ENCODE assay signal across 8 cellular contexts in genomic region chr14:105351920-105352871, GRCh38. TPM values are rescaled to one million over a fixed set of nuclear protein-coding genes. Genes with fewer than 3 reads are reported as not detected.
DNase-seq lines count a peak whose midpoint lies in the region; ATAC-seq and TF ChIP-seq lines count a peak whose summit lies in the region.

No MANE protein-coding gene starts in this region.

- H3K4me3 Mint-ChIP-seq in activated CD4-positive, alpha-beta T cell treated with anti-CD3 and anti-CD28 coated beads, Interleukin-2, amount 10 ng/mL, durations not matched to agents 7 days and 5 days: no peak overlapping the region

- DNase-seq in GF-D8 (lab: John Stamatoyannopoulos, UW) (peak; percentile 54), NCI-H526 treated with DMSO at 0.1 percent for 48 hours (lab: John Stamatoyannopoulos, UW) (peak; percentile 72), dedifferentiated amniotic fluid mesenchymal stem cell (ENCODE audit: extremely low spot score) (peak; percentile 75)
- DNase-seq in activated CD4-positive, alpha-beta T cell treated with anti-CD3 and anti-CD28 coated beads, Interleukin-2, amount 10 ng/mL, durations not matched to agents 7 days and 5 days: peak; percentile 94
- peak; percentile 69 to 83 (median 77) for DNase-seq in stimulated activated CD4-positive, alpha-beta T cell treated with anti-CD3 and anti-CD28 coated beads, TNF-alpha, amount 100 ng/mL, for 1 hour (ENCODE audit: low read depth in 3 of 3, low spot score in 1 of 3)

- H3K4me1 Mint-ChIP-seq in activated CD4-positive, alpha-beta T cell treated with anti-CD3 and anti-CD28 coated beads, Interleukin-2, amount 10 ng/mL, durations not matched to agents 7 days and 5 days: peaks cover 3% of the 10 kb centered on the region

- CTCF ChIA-PET in activated CD4-positive, alpha-beta T cell treated with anti-CD3 and anti-CD28 coated beads, Interleukin-2, amount 10 ng/mL, durations not matched to agents 7 days and 5 days (lab: Charles Lee): interaction anchor here (0.6 to 1.4 kb wide), 15 partner anchors 8 to 261 kb away, joined by 3 to 12 read pairs (median 4); no protein-coding TSS in a partner anchor

- H3K27me3 Mint-ChIP-seq in activated CD4-positive, alpha-beta T cell treated with anti-CD3 and anti-CD28 coated beads, Interleukin-2, amount 10 ng/mL, durations not matched to agents 7 days and 5 days: no peaks in the 10 kb centered on the region

- TF ChIP-seq CTCF in liver (IDR thresholded peaks at IDR 0.05; ENCODE audit: low read depth, low read length, missing input control): peak; percentile 92

- WGBS in liver: 55% methylated on average over 27 of the region's 27 CpGs

- TF ChIP-seq RAD21 in liver (IDR thresholded peaks at IDR 0.05): peak; percentile 98 to 99

- peak overlapping the region; percentile 9 to 46 for H3K27ac ChIP-seq in liver (ENCODE audit: low read depth in 1 of 2, low read length in 2 of 2)

- no peaks in the 10 kb centered on the region for H3K36me3 Mint-ChIP-seq in activated CD4-positive, alpha-beta T cell treated with anti-CD3 and anti-CD28 coated beads, Interleukin-2, amount 10 ng/mL, durations not matched to agents 7 days and 5 days (ENCODE audit: low read depth)

- no peaks in the 10 kb centered on the region for H3K9me3 ChIP-seq in liver (ENCODE audit: control insufficient read depth in 4 of 4, low read length in 3 of 4)

- POLR2A ChIA-PET in activated CD4-positive, alpha-beta T cell treated with anti-CD3 and anti-CD28 coated beads, Interleukin-2, amount 10 ng/mL, durations not matched to agents 7 days and 5 days (lab: Charles Lee): no interaction called here

- no peaks in the 10 kb centered on the region for H3K27me3 ChIP-seq in liver (ENCODE audit: control insufficient read depth in 4 of 4, insufficient read depth in 4 of 4, low read length in 3 of 4)

- peak overlapping the region; percentile 66 for H3K27ac Mint-ChIP-seq in activated CD4-positive, alpha-beta T cell treated with anti-CD3 and anti-CD28 coated beads, Interleukin-2, amount 10 ng/mL, durations not matched to agents 7 days and 5 days

- no peak overlapping the region for H3K4me3 ChIP-seq in liver (ENCODE audit: low read depth in 1 of 3, low read length in 3 of 3)

- peak; percentile 59 for ATAC-seq in HG03457 (IDR thresholded peaks at IDR 0.05; ENCODE audit: unreplicated experiment)
- no peak for ATAC-seq in GM19324 (IDR thresholded peaks at IDR 0.05; ENCODE audit: low FRiP score, unreplicated experiment)

- peaks cover 0 to 3% (median under 1%) of the 10 kb centered on the region in 4 donors for H3K36me3 ChIP-seq in liver (ENCODE audit: control insufficient read depth in 4 of 4, insufficient read depth in 3 of 4, low read depth in 1 of 4, low read length in 3 of 4)

- H3K9me3 Mint-ChIP-seq in activated CD4-positive, alpha-beta T cell treated with anti-CD3 and anti-CD28 coated beads, Interleukin-2, amount 10 ng/mL, durations not matched to agents 7 days and 5 days: no peaks in the 10 kb centered on the region

- H3K4me1 ChIP-seq in liver (ENCODE audit: control insufficient read depth in 4 of 4, insufficient read depth in 4 of 4, low read length in 3 of 4): peaks cover 0 to 13% (median 2%) of the 10 kb centered on the region in 4 donors

- peak overlapping the region in 1 of 2 donors; percentile 27 for H3K9ac ChIP-seq in liver (ENCODE audit: low read depth in 1 of 2, low read length in 2 of 2)

TF ChIP-seq in liver, 16 proteins besides CTCF, POLR2A, EP300 and RAD21:
- TF ChIP-seq SP1 (IDR thresholded peaks at IDR 0.05) (peak; percentile 8), FOXA2 (IDR thresholded peaks at IDR 0.05) (no peak), ZBTB33 (IDR thresholded peaks at IDR 0.05) (no peak), NR2F2 (IDR thresholded peaks at IDR 0.05) (peak; percentile 11), TAF1 (conservative IDR thresholded peaks at IDR 0.05) (no peak), RXRA (IDR thresholded peaks at IDR 0.05) (peak; percentile 49 to 51), YY1 (IDR thresholded peaks at IDR 0.05) (no peak), GABPA (IDR thresholded peaks at IDR 0.05 in 1 of 2, conservative IDR thresholded peaks at IDR 0.05 in 1 of 2) (no peak), FOXA1 (IDR thresholded peaks at IDR 0.05) (no peak), ATF3 (IDR thresholded peaks at IDR 0.05) (no peak), HNF4A (conservative IDR thresholded peaks at IDR 0.05) (peak in 1 of 2 donors; percentile 47), EGR1 (IDR thresholded peaks at IDR 0.05; ENCODE audit: low read depth in 2 of 2) (no peak), MAX (IDR thresholded peaks at IDR 0.05) (no peak), HNF4G (IDR thresholded peaks at IDR 0.05) (no peak), JUND (IDR thresholded peaks at IDR 0.05) (no peak)
- TF ChIP-seq, protein P1, sequence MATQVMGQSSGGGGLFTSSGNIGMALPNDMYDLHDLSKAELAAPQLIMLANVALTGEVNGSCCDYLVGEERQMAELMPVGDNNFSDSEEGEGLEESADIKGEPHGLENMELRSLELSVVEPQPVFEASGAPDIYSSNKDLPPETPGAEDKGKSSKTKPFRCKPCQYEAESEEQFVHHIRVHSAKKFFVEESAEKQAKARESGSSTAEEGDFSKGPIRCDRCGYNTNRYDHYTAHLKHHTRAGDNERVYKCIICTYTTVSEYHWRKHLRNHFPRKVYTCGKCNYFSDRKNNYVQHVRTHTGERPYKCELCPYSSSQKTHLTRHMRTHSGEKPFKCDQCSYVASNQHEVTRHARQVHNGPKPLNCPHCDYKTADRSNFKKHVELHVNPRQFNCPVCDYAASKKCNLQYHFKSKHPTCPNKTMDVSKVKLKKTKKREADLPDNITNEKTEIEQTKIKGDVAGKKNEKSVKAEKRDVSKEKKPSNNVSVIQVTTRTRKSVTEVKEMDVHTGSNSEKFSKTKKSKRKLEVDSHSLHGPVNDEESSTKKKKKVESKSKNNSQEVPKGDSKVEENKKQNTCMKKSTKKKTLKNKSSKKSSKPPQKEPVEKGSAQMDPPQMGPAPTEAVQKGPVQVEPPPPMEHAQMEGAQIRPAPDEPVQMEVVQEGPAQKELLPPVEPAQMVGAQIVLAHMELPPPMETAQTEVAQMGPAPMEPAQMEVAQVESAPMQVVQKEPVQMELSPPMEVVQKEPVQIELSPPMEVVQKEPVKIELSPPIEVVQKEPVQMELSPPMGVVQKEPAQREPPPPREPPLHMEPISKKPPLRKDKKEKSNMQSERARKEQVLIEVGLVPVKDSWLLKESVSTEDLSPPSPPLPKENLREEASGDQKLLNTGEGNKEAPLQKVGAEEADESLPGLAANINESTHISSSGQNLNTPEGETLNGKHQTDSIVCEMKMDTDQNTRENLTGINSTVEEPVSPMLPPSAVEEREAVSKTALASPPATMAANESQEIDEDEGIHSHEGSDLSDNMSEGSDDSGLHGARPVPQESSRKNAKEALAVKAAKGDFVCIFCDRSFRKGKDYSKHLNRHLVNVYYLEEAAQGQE (IDR thresholded peaks at IDR 0.05): no peak

RNA-seq across cellular contexts. Expression of gene PACS2, which starts 37.6 kb away (rescaled TPM):
- 10 to 100 TPM; 43.3 to 46.8 TPM for total RNA-seq in activated CD4-positive, alpha-beta T cell treated with anti-CD3 and anti-CD28 coated beads, Interleukin-2, amount 10 ng/mL, durations not matched to agents 7 days and 5 days
- total RNA-seq in liver: 10 to 100 TPM; 10.2 to 21.9 TPM
- 1 to 10 TPM; 5.1 to 9.5 TPM for polyA plus RNA-seq in liver

RNA-seq across cellular contexts. Expression of gene TEX22, which starts 46.1 kb away (rescaled TPM):
- 1 to 10 TPM; 2.8 to 3.9 TPM for total RNA-seq in activated CD4-positive, alpha-beta T cell treated with anti-CD3 and anti-CD28 coated beads, Interleukin-2, amount 10 ng/mL, durations not matched to agents 7 days and 5 days
- under 1 TPM; 0.08 to 0.14 TPM for total RNA-seq in liver
- under 1 TPM in 1 of 2 donors, not detected in 1; 0.02 TPM for polyA plus RNA-seq in liver

RNA-seq across cellular contexts. Expression of gene BRF1, which starts 51.4 kb away (rescaled TPM):
- 10 to 100 TPM; 39.0 to 50.9 TPM for total RNA-seq in activated CD4-positive, alpha-beta T cell treated with anti-CD3 and anti-CD28 coated beads, Interleukin-2, amount 10 ng/mL, durations not matched to agents 7 days and 5 days
- total RNA-seq in liver: 10 to 100 TPM; 13.0 to 24.1 TPM
- 1 to 10 TPM; 4.6 to 8.3 TPM for polyA plus RNA-seq in liver
